ENCODE assay signal across 2 cellular contexts in genomic region chr1:2639203-2639602, GRCh38.
TF ChIP-seq lines count a peak whose summit lies in the region.

No MANE protein-coding gene starts in this region.

TF ChIP-seq in HepG2, 621 proteins besides CTCF, POLR2A, EP300 and RAD21 (continues in another document):
- TF ChIP-seq, protein P1, sequence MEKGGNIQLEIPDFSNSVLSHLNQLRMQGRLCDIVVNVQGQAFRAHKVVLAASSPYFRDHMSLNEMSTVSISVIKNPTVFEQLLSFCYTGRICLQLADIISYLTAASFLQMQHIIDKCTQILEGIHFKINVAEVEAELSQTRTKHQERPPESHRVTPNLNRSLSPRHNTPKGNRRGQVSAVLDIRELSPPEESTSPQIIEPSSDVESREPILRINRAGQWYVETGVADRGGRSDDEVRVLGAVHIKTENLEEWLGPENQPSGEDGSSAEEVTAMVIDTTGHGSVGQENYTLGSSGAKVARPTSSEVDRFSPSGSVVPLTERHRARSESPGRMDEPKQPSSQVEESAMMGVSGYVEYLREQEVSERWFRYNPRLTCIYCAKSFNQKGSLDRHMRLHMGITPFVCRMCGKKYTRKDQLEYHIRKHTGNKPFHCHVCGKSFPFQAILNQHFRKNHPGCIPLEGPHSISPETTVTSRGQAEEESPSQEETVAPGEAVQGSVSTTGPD (CRISPR knock-in tag; IDR thresholded peaks at IDR 0.05), result no peak
- TF ChIP-seq, protein P2, sequence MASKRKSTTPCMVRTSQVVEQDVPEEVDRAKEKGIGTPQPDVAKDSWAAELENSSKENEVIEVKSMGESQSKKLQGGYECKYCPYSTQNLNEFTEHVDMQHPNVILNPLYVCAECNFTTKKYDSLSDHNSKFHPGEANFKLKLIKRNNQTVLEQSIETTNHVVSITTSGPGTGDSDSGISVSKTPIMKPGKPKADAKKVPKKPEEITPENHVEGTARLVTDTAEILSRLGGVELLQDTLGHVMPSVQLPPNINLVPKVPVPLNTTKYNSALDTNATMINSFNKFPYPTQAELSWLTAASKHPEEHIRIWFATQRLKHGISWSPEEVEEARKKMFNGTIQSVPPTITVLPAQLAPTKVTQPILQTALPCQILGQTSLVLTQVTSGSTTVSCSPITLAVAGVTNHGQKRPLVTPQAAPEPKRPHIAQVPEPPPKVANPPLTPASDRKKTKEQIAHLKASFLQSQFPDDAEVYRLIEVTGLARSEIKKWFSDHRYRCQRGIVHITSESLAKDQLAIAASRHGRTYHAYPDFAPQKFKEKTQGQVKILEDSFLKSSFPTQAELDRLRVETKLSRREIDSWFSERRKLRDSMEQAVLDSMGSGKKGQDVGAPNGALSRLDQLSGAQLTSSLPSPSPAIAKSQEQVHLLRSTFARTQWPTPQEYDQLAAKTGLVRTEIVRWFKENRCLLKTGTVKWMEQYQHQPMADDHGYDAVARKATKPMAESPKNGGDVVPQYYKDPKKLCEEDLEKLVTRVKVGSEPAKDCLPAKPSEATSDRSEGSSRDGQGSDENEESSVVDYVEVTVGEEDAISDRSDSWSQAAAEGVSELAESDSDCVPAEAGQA (IDR thresholded peaks at IDR 0.05; ENCODE audit: low read depth), result no peak
- TF ChIP-seq, protein P2 (CRISPR knock-in tag; IDR thresholded peaks at IDR 0.05; ENCODE audit: borderline replicate concordance), result no peak
- TF ChIP-seq NONO (IDR thresholded peaks at IDR 0.05) (no peak), NONO (CRISPR knock-in tag; conservative IDR thresholded peaks at IDR 0.05) (peak; percentile 48; the same call in 1 of the 2 replicates), ARID4A (CRISPR knock-in tag; IDR thresholded peaks at IDR 0.05; ENCODE audit: borderline replicate concordance) (0 out of 2 replicates have a peak, but pooled peaks have one; percentile 20), HOXA7 (CRISPR knock-in tag; IDR thresholded peaks at IDR 0.05) (no peak), ZNF326 (CRISPR knock-in tag; IDR thresholded peaks at IDR 0.05; ENCODE audit: borderline replicate concordance) (peak; percentile 80; the same call in 1 of the 2 replicates), STAG1 (CRISPR knock-in tag; IDR thresholded peaks at IDR 0.05) (0 out of 2 replicates have a peak, but pooled peaks have one; percentile 11), ARHGAP35 (CRISPR knock-in tag; IDR thresholded peaks at IDR 0.05; ENCODE audit: borderline replicate concordance) (no peak)
- TF ChIP-seq, protein P3, sequence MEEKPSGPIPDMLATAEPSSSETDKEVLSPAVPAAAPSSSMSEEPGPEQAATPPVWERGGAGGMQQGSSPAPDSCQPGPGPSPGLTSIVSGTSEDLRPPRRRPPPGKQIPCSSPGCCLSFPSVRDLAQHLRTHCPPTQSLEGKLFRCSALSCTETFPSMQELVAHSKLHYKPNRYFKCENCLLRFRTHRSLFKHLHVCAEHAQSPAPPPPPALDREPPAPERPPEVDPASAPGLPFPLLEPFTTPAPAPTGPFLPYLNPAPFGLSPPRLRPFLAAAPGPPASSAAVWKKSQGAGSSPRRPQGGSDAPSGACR (CRISPR knock-in tag; IDR thresholded peaks at IDR 0.05), result 0 out of 2 replicates have a peak, but pooled peaks have one; percentile 36
- TF ChIP-seq, protein P4, sequence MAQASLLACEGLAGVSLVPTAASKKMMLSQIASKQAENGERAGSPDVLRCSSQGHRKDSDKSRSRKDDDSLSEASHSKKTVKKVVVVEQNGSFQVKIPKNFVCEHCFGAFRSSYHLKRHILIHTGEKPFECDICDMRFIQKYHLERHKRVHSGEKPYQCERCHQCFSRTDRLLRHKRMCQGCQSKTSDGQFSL (CRISPR knock-in tag; IDR thresholded peaks at IDR 0.05), result no peak

TF ChIP-seq in GM23338, 12 proteins besides CTCF, POLR2A, EP300 and RAD21:
- TF ChIP-seq NANOG (IDR thresholded peaks at IDR 0.05; ENCODE audit: borderline replicate concordance), result no peak
- no peak for TF ChIP-seq ZNF331 (CRISPR knock-in tag; IDR thresholded peaks at IDR 0.05; ENCODE audit: low read depth)
- no peak for TF ChIP-seq ZNF114 (CRISPR knock-in tag; IDR thresholded peaks at IDR 0.05)
- TF ChIP-seq, protein P5, sequence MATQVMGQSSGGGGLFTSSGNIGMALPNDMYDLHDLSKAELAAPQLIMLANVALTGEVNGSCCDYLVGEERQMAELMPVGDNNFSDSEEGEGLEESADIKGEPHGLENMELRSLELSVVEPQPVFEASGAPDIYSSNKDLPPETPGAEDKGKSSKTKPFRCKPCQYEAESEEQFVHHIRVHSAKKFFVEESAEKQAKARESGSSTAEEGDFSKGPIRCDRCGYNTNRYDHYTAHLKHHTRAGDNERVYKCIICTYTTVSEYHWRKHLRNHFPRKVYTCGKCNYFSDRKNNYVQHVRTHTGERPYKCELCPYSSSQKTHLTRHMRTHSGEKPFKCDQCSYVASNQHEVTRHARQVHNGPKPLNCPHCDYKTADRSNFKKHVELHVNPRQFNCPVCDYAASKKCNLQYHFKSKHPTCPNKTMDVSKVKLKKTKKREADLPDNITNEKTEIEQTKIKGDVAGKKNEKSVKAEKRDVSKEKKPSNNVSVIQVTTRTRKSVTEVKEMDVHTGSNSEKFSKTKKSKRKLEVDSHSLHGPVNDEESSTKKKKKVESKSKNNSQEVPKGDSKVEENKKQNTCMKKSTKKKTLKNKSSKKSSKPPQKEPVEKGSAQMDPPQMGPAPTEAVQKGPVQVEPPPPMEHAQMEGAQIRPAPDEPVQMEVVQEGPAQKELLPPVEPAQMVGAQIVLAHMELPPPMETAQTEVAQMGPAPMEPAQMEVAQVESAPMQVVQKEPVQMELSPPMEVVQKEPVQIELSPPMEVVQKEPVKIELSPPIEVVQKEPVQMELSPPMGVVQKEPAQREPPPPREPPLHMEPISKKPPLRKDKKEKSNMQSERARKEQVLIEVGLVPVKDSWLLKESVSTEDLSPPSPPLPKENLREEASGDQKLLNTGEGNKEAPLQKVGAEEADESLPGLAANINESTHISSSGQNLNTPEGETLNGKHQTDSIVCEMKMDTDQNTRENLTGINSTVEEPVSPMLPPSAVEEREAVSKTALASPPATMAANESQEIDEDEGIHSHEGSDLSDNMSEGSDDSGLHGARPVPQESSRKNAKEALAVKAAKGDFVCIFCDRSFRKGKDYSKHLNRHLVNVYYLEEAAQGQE (IDR thresholded peaks at IDR 0.05; ENCODE audit: unreplicated experiment), result no peak
- TF ChIP-seq JUNB (IDR thresholded peaks at IDR 0.05; ENCODE audit: unreplicated experiment), result no peak
- no peak for TF ChIP-seq ETS1 (IDR thresholded peaks at IDR 0.05)
- no peak for TF ChIP-seq EZH2phosphoT487 (IDR thresholded peaks at IDR 0.05; ENCODE audit: unreplicated experiment)
- no peak for TF ChIP-seq EZH2 (IDR thresholded peaks at IDR 0.05; ENCODE audit: low read depth, unreplicated experiment)
- no peak for TF ChIP-seq POLR2AphosphoS5 (IDR thresholded peaks at IDR 0.05; ENCODE audit: low read depth)
- TF ChIP-seq CREB1 (CRISPR knock-in tag; IDR thresholded peaks at IDR 0.05; ENCODE audit: low read depth), result no peak
- TF ChIP-seq, protein P6, sequence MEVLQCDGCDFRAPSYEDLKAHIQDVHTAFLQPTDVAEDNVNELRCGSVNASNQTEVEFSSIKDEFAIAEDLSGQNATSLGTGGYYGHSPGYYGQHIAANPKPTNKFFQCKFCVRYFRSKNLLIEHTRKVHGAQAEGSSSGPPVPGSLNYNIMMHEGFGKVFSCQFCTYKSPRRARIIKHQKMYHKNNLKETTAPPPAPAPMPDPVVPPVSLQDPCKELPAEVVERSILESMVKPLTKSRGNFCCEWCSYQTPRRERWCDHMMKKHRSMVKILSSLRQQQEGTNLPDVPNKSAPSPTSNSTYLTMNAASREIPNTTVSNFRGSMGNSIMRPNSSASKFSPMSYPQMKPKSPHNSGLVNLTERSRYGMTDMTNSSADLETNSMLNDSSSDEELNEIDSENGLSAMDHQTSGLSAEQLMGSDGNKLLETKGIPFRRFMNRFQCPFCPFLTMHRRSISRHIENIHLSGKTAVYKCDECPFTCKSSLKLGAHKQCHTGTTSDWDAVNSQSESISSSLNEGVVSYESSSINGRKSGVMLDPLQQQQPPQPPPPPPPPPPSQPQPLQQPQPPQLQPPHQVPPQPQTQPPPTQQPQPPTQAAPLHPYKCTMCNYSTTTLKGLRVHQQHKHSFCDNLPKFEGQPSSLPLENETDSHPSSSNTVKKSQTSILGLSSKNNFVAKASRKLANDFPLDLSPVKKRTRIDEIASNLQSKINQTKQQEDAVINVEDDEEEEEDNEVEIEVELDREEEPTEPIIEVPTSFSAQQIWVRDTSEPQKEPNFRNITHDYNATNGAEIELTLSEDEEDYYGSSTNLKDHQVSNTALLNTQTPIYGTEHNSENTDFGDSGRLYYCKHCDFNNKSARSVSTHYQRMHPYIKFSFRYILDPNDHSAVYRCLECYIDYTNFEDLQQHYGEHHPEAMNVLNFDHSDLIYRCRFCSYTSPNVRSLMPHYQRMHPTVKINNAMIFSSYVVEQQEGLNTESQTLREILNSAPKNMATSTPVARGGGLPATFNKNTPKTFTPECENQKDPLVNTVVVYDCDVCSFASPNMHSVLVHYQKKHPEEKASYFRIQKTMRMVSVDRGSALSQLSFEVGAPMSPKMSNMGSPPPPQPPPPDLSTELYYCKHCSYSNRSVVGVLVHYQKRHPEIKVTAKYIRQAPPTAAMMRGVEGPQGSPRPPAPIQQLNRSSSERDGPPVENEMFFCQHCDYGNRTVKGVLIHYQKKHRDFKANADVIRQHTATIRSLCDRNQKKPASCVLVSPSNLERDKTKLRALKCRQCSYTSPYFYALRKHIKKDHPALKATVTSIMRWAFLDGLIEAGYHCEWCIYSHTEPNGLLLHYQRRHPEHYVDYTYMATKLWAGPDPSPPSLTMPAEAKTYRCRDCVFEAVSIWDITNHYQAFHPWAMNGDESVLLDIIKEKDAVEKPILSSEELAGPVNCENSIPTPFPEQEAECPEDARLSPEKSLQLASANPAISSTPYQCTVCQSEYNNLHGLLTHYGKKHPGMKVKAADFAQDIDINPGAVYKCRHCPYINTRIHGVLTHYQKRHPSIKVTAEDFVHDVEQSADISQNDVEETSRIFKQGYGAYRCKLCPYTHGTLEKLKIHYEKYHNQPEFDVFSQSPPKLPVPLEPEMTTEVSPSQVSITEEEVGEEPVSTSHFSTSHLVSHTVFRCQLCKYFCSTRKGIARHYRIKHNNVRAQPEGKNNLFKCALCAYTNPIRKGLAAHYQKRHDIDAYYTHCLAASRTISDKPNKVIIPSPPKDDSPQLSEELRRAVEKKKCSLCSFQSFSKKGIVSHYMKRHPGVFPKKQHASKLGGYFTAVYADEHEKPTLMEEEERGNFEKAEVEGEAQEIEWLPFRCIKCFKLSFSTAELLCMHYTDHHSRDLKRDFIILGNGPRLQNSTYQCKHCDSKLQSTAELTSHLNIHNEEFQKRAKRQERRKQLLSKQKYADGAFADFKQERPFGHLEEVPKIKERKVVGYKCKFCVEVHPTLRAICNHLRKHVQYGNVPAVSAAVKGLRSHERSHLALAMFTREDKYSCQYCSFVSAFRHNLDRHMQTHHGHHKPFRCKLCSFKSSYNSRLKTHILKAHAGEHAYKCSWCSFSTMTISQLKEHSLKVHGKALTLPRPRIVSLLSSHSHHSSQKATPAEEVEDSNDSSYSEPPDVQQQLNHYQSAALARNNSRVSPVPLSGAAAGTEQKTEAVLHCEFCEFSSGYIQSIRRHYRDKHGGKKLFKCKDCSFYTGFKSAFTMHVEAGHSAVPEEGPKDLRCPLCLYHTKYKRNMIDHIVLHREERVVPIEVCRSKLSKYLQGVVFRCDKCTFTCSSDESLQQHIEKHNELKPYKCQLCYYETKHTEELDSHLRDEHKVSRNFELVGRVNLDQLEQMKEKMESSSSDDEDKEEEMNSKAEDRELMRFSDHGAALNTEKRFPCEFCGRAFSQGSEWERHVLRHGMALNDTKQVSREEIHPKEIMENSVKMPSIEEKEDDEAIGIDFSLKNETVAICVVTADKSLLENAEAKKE (CRISPR knock-in tag; IDR thresholded peaks at IDR 0.05), result no peak
- TF ChIP-seq STAT1 (IDR thresholded peaks at IDR 0.05; ENCODE audit: unreplicated experiment), result no peak
